1 cellular context compared by ENCODE assay signal in the genomic region with DNA sequence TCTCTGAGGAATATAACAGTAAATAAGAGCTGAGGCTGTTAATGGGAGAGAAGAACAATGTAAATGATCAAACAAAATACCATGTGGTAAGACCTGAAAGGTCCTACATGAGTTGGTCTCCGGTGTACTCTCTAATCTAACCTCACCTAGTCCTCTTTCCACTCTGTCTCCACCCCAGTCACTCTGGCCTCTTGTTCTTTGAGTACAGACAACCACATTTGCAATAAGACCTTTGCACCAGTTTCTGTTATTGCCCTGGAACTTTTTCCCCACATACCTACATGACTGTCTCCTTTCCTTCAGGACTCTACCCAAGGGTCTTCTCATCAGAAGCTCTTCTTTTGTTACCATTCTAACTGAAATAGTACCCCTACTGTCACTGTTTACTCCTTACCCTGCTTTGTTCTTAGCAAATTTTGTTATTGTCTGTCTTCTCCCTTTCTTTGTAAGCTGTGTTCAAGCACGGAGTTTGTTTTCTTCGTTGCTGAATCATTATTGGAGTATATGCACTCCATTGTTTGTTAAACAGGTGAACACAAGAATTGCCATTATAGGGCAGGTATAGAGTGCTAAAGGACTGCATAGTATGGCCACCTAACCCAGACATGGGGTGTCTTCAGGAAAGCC.
TF ChIP-seq lines count a peak whose summit lies in the region.

No MANE protein-coding gene starts in this region.

TF ChIP-seq in HepG2, 621 proteins besides CTCF, POLR2A, EP300 and RAD21 (continued from another document and continues in another):
- TF ChIP-seq, protein P1, sequence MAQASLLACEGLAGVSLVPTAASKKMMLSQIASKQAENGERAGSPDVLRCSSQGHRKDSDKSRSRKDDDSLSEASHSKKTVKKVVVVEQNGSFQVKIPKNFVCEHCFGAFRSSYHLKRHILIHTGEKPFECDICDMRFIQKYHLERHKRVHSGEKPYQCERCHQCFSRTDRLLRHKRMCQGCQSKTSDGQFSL (CRISPR knock-in tag; IDR thresholded peaks at IDR 0.05) = no peak
- TF ChIP-seq PRMT3 (CRISPR knock-in tag; IDR thresholded peaks at IDR 0.05; ENCODE audit: borderline replicate concordance, low read depth) (no peak), ETS1 (CRISPR knock-in tag; IDR thresholded peaks at IDR 0.05) (no peak), HIC2 (CRISPR knock-in tag; IDR thresholded peaks at IDR 0.05; ENCODE audit: low read depth) (no peak), IRX3 (CRISPR knock-in tag; IDR thresholded peaks at IDR 0.05; ENCODE audit: borderline replicate concordance, low read depth) (no peak), ATF7 (IDR thresholded peaks at IDR 0.05) (no peak), ATF7 (CRISPR knock-in tag; IDR thresholded peaks at IDR 0.05) (no peak), ZNF703 (CRISPR knock-in tag; IDR thresholded peaks at IDR 0.05; ENCODE audit: borderline replicate concordance) (no peak), THAP8 (CRISPR knock-in tag; IDR thresholded peaks at IDR 0.05; ENCODE audit: borderline replicate concordance) (no peak), TBL1XR1 (IDR thresholded peaks at IDR 0.05; ENCODE audit: borderline replicate concordance, low read length, partially characterized antibody) (no peak), ZNF256 (CRISPR knock-in tag; conservative IDR thresholded peaks at IDR 0.05) (no peak), ATF1 (CRISPR knock-in tag; IDR thresholded peaks at IDR 0.05) (no peak), SSRP1 (CRISPR knock-in tag; IDR thresholded peaks at IDR 0.05) (no peak), SMAD1 (CRISPR knock-in tag; IDR thresholded peaks at IDR 0.05; ENCODE audit: borderline replicate concordance, low read depth) (no peak), HOMEZ (CRISPR knock-in tag; IDR thresholded peaks at IDR 0.05; ENCODE audit: low read depth) (peak; percentile 90), ATF5 (CRISPR knock-in tag; IDR thresholded peaks at IDR 0.05; ENCODE audit: low read depth) (no peak), ZMYM3 (CRISPR knock-in tag; IDR thresholded peaks at IDR 0.05) (peak; percentile 69; the same call in 1 of the 2 replicates), ZFY (CRISPR knock-in tag; IDR thresholded peaks at IDR 0.05) (no peak), ETV6 (CRISPR knock-in tag; conservative IDR thresholded peaks at IDR 0.05) (no peak), MATR3 (CRISPR knock-in tag; IDR thresholded peaks at IDR 0.05) (no peak), ZSCAN20 (CRISPR knock-in tag; IDR thresholded peaks at IDR 0.05; ENCODE audit: borderline replicate concordance) (no peak), ZNF670 (CRISPR knock-in tag; IDR thresholded peaks at IDR 0.05; ENCODE audit: borderline replicate concordance) (no peak), MIER3 (CRISPR knock-in tag; IDR thresholded peaks at IDR 0.05; ENCODE audit: borderline replicate concordance) (0 out of 2 replicates have a peak, but pooled peaks have one; percentile 33)
- TF ChIP-seq, protein P2, sequence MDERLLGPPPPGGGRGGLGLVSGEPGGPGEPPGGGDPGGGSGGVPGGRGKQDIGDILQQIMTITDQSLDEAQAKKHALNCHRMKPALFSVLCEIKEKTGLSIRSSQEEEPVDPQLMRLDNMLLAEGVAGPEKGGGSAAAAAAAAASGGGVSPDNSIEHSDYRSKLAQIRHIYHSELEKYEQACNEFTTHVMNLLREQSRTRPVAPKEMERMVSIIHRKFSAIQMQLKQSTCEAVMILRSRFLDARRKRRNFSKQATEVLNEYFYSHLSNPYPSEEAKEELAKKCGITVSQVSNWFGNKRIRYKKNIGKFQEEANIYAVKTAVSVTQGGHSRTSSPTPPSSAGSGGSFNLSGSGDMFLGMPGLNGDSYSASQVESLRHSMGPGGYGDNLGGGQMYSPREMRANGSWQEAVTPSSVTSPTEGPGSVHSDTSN (CRISPR knock-in tag; IDR thresholded peaks at IDR 0.05) = no peak
- TF ChIP-seq, protein P3, sequence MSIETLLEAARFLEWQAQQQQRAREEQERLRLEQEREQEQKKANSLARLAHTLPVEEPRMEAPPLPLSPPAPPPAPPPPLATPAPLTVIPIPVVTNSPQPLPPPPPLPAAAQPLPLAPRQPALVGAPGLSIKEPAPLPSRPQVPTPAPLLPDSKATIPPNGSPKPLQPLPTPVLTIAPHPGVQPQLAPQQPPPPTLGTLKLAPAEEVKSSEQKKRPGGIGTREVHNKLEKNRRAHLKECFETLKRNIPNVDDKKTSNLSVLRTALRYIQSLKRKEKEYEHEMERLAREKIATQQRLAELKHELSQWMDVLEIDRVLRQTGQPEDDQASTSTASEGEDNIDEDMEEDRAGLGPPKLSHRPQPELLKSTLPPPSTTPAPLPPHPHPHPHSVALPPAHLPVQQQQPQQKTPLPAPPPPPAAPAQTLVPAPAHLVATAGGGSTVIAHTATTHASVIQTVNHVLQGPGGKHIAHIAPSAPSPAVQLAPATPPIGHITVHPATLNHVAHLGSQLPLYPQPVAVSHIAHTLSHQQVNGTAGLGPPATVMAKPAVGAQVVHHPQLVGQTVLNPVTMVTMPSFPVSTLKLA (IDR thresholded peaks at IDR 0.05) = no peak
- TF ChIP-seq, protein P4, sequence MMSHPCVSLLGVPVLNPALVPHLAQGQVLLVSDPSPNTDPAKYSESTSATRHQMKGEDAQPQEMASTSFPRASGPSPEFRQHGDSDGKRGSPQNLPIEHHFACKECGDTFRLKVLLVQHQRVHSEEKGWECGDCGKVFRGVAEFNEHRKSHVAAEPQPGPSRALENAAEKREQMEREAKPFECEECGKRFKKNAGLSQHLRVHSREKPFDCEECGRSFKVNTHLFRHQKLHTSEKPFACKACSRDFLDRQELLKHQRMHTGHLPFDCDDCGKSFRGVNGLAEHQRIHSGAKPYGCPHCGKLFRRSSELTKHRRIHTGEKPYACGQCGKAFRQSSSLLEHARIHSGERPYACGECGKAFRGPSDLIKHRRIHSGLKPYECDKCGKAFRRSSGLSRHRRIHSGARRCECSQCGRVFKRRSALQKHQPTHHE (CRISPR knock-in tag; IDR thresholded peaks at IDR 0.05; ENCODE audit: borderline replicate concordance) = no peak
- TF ChIP-seq, protein P5, sequence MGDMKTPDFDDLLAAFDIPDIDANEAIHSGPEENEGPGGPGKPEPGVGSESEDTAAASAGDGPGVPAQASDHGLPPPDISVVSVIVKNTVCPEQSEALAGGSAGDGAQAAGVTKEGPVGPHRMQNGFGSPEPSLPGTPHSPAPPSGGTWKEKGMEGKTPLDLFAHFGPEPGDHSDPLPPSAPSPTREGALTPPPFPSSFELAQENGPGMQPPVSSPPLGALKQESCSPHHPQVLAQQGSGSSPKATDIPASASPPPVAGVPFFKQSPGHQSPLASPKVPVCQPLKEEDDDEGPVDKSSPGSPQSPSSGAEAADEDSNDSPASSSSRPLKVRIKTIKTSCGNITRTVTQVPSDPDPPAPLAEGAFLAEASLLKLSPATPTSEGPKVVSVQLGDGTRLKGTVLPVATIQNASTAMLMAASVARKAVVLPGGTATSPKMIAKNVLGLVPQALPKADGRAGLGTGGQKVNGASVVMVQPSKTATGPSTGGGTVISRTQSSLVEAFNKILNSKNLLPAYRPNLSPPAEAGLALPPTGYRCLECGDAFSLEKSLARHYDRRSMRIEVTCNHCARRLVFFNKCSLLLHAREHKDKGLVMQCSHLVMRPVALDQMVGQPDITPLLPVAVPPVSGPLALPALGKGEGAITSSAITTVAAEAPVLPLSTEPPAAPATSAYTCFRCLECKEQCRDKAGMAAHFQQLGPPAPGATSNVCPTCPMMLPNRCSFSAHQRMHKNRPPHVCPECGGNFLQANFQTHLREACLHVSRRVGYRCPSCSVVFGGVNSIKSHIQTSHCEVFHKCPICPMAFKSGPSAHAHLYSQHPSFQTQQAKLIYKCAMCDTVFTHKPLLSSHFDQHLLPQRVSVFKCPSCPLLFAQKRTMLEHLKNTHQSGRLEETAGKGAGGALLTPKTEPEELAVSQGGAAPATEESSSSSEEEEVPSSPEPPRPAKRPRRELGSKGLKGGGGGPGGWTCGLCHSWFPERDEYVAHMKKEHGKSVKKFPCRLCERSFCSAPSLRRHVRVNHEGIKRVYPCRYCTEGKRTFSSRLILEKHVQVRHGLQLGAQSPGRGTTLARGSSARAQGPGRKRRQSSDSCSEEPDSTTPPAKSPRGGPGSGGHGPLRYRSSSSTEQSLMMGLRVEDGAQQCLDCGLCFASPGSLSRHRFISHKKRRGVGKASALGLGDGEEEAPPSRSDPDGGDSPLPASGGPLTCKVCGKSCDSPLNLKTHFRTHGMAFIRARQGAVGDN (CRISPR knock-in tag; IDR thresholded peaks at IDR 0.05) = no peak
- TF ChIP-seq, protein P6, sequence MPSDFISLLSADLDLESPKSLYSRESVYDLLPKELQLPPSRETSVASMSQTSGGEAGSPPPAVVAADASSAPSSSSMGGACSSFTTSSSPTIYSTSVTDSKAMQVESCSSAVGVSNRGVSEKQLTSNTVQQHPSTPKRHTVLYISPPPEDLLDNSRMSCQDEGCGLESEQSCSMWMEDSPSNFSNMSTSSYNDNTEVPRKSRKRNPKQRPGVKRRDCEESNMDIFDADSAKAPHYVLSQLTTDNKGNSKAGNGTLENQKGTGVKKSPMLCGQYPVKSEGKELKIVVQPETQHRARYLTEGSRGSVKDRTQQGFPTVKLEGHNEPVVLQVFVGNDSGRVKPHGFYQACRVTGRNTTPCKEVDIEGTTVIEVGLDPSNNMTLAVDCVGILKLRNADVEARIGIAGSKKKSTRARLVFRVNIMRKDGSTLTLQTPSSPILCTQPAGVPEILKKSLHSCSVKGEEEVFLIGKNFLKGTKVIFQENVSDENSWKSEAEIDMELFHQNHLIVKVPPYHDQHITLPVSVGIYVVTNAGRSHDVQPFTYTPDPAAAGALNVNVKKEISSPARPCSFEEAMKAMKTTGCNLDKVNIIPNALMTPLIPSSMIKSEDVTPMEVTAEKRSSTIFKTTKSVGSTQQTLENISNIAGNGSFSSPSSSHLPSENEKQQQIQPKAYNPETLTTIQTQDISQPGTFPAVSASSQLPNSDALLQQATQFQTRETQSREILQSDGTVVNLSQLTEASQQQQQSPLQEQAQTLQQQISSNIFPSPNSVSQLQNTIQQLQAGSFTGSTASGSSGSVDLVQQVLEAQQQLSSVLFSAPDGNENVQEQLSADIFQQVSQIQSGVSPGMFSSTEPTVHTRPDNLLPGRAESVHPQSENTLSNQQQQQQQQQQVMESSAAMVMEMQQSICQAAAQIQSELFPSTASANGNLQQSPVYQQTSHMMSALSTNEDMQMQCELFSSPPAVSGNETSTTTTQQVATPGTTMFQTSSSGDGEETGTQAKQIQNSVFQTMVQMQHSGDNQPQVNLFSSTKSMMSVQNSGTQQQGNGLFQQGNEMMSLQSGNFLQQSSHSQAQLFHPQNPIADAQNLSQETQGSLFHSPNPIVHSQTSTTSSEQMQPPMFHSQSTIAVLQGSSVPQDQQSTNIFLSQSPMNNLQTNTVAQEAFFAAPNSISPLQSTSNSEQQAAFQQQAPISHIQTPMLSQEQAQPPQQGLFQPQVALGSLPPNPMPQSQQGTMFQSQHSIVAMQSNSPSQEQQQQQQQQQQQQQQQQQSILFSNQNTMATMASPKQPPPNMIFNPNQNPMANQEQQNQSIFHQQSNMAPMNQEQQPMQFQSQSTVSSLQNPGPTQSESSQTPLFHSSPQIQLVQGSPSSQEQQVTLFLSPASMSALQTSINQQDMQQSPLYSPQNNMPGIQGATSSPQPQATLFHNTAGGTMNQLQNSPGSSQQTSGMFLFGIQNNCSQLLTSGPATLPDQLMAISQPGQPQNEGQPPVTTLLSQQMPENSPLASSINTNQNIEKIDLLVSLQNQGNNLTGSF (CRISPR knock-in tag; IDR thresholded peaks at IDR 0.05) = no peak
- TF ChIP-seq, protein P7, sequence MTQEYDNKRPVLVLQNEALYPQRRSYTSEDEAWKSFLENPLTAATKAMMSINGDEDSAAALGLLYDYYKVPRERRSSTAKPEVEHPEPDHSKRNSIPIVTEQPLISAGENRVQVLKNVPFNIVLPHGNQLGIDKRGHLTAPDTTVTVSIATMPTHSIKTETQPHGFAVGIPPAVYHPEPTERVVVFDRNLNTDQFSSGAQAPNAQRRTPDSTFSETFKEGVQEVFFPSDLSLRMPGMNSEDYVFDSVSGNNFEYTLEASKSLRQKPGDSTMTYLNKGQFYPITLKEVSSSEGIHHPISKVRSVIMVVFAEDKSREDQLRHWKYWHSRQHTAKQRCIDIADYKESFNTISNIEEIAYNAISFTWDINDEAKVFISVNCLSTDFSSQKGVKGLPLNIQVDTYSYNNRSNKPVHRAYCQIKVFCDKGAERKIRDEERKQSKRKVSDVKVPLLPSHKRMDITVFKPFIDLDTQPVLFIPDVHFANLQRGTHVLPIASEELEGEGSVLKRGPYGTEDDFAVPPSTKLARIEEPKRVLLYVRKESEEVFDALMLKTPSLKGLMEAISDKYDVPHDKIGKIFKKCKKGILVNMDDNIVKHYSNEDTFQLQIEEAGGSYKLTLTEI (CRISPR knock-in tag; conservative IDR thresholded peaks at IDR 0.05) = no peak
